In the genomic region with DNA sequence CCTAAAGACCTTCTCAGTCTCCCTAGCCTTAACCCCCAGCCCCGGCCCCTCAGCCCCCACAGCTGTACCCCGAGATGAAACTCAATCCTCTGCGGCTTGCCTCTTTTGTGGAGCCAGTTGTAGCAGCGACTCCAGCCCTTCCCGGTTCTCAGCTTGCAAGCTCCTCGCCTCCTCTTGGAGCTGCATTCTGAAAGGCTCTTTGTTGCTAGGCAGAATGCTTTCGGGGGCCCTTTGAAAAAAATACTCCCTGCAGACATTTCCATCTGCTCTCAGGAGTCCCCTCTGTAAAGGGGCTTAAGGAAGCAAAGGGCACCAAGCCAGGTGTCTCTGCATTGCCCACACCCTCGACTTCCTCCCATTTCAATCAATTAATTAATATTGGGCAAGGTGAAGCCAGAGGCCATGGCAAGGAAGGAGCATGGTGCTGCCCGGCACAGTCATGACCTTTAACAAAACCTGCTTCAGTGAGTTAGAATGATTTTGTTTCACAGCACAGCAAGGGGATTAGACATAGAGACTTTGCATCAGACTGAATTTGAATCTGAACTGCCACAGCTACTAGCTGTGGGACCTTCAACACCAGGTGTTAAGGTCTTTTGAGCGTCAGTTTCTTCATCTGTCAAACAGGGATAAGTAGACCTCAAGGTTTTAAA, we compare ENCODE assay signal across 15 cellular contexts.
DNase-seq lines count a peak whose midpoint lies in the region; ATAC-seq and TF ChIP-seq lines count a peak whose summit lies in the region.
"Had no signal": no experiment of that assay in that cellular context is flagged by ENCODE, and none has a peak within 500 bp of the region (broad histone marks: within the 10 kb centered on the region; RNA-seq: fewer than 3 reads in every experiment).

No MANE protein-coding gene starts in this region.

- H3K9ac ChIP-seq in colonic mucosa (ENCODE audit: low read depth in 2 of 2, low read length in 2 of 2), result no peak overlapping the region

- H3K9me3 ChIP-seq in mesodermal cell (ENCODE audit: control insufficient read depth, low read length) (no peaks in the 10 kb centered on the region), ascending aorta (no peaks in the 10 kb centered on the region), colonic mucosa (no peaks in the 10 kb centered on the region)

- no peaks in the 10 kb centered on the region for H3K27me3 ChIP-seq in dorsolateral prefrontal cortex
- H3K27me3 ChIP-seq in ascending aorta, result no peaks in the 10 kb centered on the region
- no peaks in the 10 kb centered on the region for H3K27me3 ChIP-seq in colonic mucosa

- H3K4me3 ChIP-seq in dorsolateral prefrontal cortex, result peak overlapping the region in 35 of 59 donors; percentile 0 to 45 (median 28)
- no peak overlapping the region for H3K4me3 ChIP-seq in mesodermal cell (ENCODE audit: extremely low read depth, insufficient read depth, low read length, poor library complexity, severe bottlenecking)
- no peak overlapping the region for H3K4me3 ChIP-seq in ascending aorta
- H3K4me3 ChIP-seq in colonic mucosa, result no peak overlapping the region
- H3K4me3 ChIP-seq: skin epidermis had no signal

- peak overlapping the region in 53 of 59 donors; percentile 2 to 92 (median 71) for H3K27ac ChIP-seq in dorsolateral prefrontal cortex
- H3K27ac ChIP-seq in mesodermal cell (ENCODE audit: low read depth, low read length, severe bottlenecking), result peak overlapping the region; percentile 12
- H3K27ac ChIP-seq in ascending aorta, result no peak overlapping the region
- no peak overlapping the region for H3K27ac ChIP-seq in colonic mucosa
- H3K27ac ChIP-seq: HL-60, skin epidermis had no signal

- H3K36me3 ChIP-seq in mesodermal cell (ENCODE audit: control insufficient read depth, insufficient read depth, low read length), result no peaks in the 10 kb centered on the region
- no peaks in the 10 kb centered on the region for H3K36me3 ChIP-seq in ascending aorta
- H3K36me3 ChIP-seq in colonic mucosa, result no peaks in the 10 kb centered on the region

- intact Hi-C loops in dorsolateral prefrontal cortex (cut with DNase I) (loop anchor here in 1 of 2 donors (2.0 kb wide), 1 partner anchor 15 kb away; no protein-coding TSS in a partner anchor), ascending aorta (cut with DNase I) (no loop called here), colonic mucosa (cut with DNase I) (no loop called here)

- no peak for TF ChIP-seq CTCF in dorsolateral prefrontal cortex (IDR thresholded peaks at IDR 0.05 in 54 of 56, conservative IDR thresholded peaks at IDR 0.05 in 2 of 56; ENCODE audit: low read depth in 1 of 56, partially characterized antibody in 56 of 56)
- TF ChIP-seq CTCF in ascending aorta (IDR thresholded peaks at IDR 0.05), result no peak
- TF ChIP-seq CTCF in colonic mucosa (IDR thresholded peaks at IDR 0.05), result no peak

- no peak for ATAC-seq in HG03159 (IDR thresholded peaks at IDR 0.05; ENCODE audit: unreplicated experiment)
- ATAC-seq: T-helper 17 cell had no signal

- H3K4me1 ChIP-seq in mesodermal cell (ENCODE audit: control insufficient read depth, insufficient read depth, low read length, poor library complexity, severe bottlenecking), result no peaks in the 10 kb centered on the region
- no peaks in the 10 kb centered on the region for H3K4me1 ChIP-seq in ascending aorta
- H3K4me1 ChIP-seq in colonic mucosa, result no peaks in the 10 kb centered on the region

- peak; percentile 24 for DNase-seq in AG20443 (ENCODE audit: low spot score)
- DNase-seq in NCI-H2171 (lab: John Stamatoyannopoulos, UW), result peak; percentile 55
- peak in 8 of 10 donors; percentile 58 to 77 (median 68) for DNase-seq in dorsolateral prefrontal cortex
- DNase-seq in ascending aorta (ENCODE audit: low spot score in 2 of 2), result no peak
- no peak for DNase-seq in NCI-H1694 treated with DMSO at 0.1 percent for 48 hours (lab: John Stamatoyannopoulos, UW)
- DNase-seq in colonic mucosa, result no peak
- DNase-seq: activated CD8-positive, alpha-beta memory T cell treated with anti-CD3 and anti-CD28 coated beads for 24 hours; effector CD4-positive, alpha-beta T cell; EL; MV-4-11; T-helper 17 cell had no signal

- WGBS in mesodermal cell (ENCODE audit: insufficient coverage in 2 of 2), 2 experiments, result 24 to 29% methylated on average over 8 of the region's 10 CpGs

Comparison
In these comparisons a context has a peak if more than half of its experiments do, and no peak if none do; other contexts are left out.
1. DNase-seq: peak in AG20443 (single experiment), NCI-H2171 (single experiment) and dorsolateral prefrontal cortex (8 of 10); none in ascending aorta (0 of 2), NCI-H1694 treated with DMSO at 0.1 percent for 48 hours (single experiment) and colonic mucosa (single experiment).
2. H3K27ac ChIP-seq: peak in dorsolateral prefrontal cortex (53 of 59) and mesodermal cell (single experiment); none in ascending aorta (0 of 2) and colonic mucosa (single experiment).
3. H3K4me3 ChIP-seq: peak in dorsolateral prefrontal cortex (35 of 59); none in mesodermal cell (single experiment), ascending aorta (0 of 2) and colonic mucosa (single experiment).